In the genomic region with DNA sequence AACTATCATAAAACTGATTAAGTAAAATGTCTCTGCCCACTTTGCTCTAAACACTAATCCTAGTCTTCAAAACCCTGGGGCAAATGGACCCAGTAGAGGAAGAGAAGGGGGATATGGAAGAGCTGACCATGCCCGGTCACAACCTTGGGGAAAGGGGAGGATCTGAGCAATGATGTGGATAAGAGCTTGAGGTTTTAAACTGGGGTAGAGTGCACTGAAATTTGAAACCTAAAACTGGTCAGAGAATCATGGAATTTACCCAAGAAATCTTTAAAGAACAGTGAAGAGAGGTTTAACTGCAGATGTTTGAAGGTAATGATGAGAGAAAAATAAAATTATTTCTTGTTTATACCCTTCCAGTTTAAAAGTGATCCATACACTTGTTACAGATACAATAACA, we compare ENCODE assay signal across 27 cellular contexts.
"Had no signal": no experiment of that assay in that cellular context is flagged by ENCODE, and none has a peak within 500 bp of the region (broad histone marks: within the 10 kb centered on the region; RNA-seq: fewer than 3 reads in every experiment).

No MANE protein-coding gene starts in this region.

- H3K27me3 ChIP-seq: adrenal gland had no signal

- H3K4me1 ChIP-seq: adrenal gland, SJCRH30 had no signal

- H3K9me3 ChIP-seq: adrenal gland, SJCRH30 had no signal

- H3K4me3 ChIP-seq: adrenal gland, SJCRH30, SK-N-MC had no signal

- H3K36me3 ChIP-seq: adrenal gland, SJCRH30 had no signal

- H3K27ac ChIP-seq: adrenal gland, SJCRH30, SK-N-MC had no signal

- DNase-seq: activated CD4-positive, alpha-beta T cell treated with anti-CD3 and anti-CD28 coated beads for 36 hours; activated CD4-positive, alpha-beta T cell treated with anti-CD3 and anti-CD28 coated beads, Interleukin-2, amount 10 ng/mL, durations not matched to agents 7 days and 5 days; activated CD4-positive, alpha-beta T cell treated with anti-CD3 and anti-CD28 coated beads, Interleukin-2, amount 50 U/mL, for 48 hours; activated CD8-positive, alpha-beta T cell treated with anti-CD3 and anti-CD28 coated beads, Interleukin-2, amount 10 ng/mL, durations not matched to agents 7 days and 5 days; activated gamma-delta T cell treated with Interleukin-2 at 50 U/mL for 16 hours; activated naive CD4-positive, alpha-beta T cell treated with anti-CD3 and anti-CD28 coated beads for 36 hours; activated T-cell treated with anti-CD3 and anti-CD28 coated beads, Interleukin-2, amount 50 U/mL, for 24 hours; adrenal gland; caudate nucleus; cerebellar nuclear complex; Karpas-422; KBM-7; MM.1S; NCI-H1105; NCI-H1417 treated with DMSO at 0.1 percent for 48 hours; NCI-H187 treated with DMSO at 0.1 percent for 48 hours; NCI-H2081; NCI-H2171 treated with DMSO at 0.1 percent for 48 hours; NCI-H2227 treated with DMSO at 0.1 percent for 48 hours; NCI-H446; NCI-H510A treated with DMSO at 0.1 percent for 48 hours; NCI-H69; NK-92 treated with Interleukin-12 subunit alpha and Interleukin-12 subunit beta, amount 100 ng/mL, for 24 hours; SHP77; SJCRH30; T1000 had no signal
